25 cellular contexts compared by ENCODE assay signal in genomic region chr22:20786048-20786447, GRCh38. TPM values are rescaled to one million over a fixed set of nuclear protein-coding genes. Genes with fewer than 3 reads are reported as not detected.
"Had no signal": no experiment of that assay in that cellular context is flagged by ENCODE, and none has a peak within 500 bp of the region (broad histone marks: within the 10 kb centered on the region; RNA-seq: fewer than 3 reads in every experiment).

No MANE protein-coding gene starts in this region.

- H3K4me3 Mint-ChIP-seq: activated CD8-positive, alpha-beta T cell treated with anti-CD3 and anti-CD28 coated beads, Interleukin-2, amount 10 ng/mL, durations not matched to agents 7 days and 5 days; activated naive CD8-positive, alpha-beta T cell treated with anti-CD3 and anti-CD28 coated beads, Interleukin-2, amount 50 U/mL, for 24 hours; activated T-cell treated with anti-CD3 and anti-CD28 coated beads, Interleukin-2, amount 50 U/mL, for 24 hours; brain; T-cell had no signal

- H3K9me3 Mint-ChIP-seq: activated naive CD4-positive, alpha-beta T cell treated with anti-CD3 and anti-CD28 coated beads, Interleukin-2, amount 50 U/mL, for 72 hours; activated naive CD8-positive, alpha-beta T cell treated with anti-CD3 and anti-CD28 coated beads, Interleukin-2, amount 50 U/mL, for 24 hours; activated T-cell treated with anti-CD3 and anti-CD28 coated beads, Interleukin-2, amount 50 U/mL, for 24 hours; brain; T-cell had no signal

- ATAC-seq: activated CD8-positive, alpha-beta T cell treated with anti-CD3 and anti-CD28 coated beads, Interleukin-2, amount 10 ng/mL, durations not matched to agents 7 days and 5 days; activated naive CD4-positive, alpha-beta T cell treated with anti-CD3 and anti-CD28 coated beads, Interleukin-2, amount 50 U/mL, for 72 hours; activated naive CD8-positive, alpha-beta T cell treated with anti-CD3 and anti-CD28 coated beads, Interleukin-2, amount 50 U/mL, for 24 hours; PC-3; T-cell had no signal

- H3K4me3 ChIP-seq: SK-N-MC had no signal

- DNase-seq: activated CD4-positive, alpha-beta T cell treated with anti-CD3 and anti-CD28 coated beads for 48 hours; activated CD4-positive, alpha-beta T cell treated with anti-CD3 and anti-CD28 coated beads, Interleukin-2, amount 50 U/mL, for 4 hours; activated CD8-positive, alpha-beta memory T cell treated with anti-CD3 and anti-CD28 coated beads, Interleukin-2, amount 50 U/mL, for 48 hours; activated CD8-positive, alpha-beta T cell treated with anti-CD3 and anti-CD28 coated beads, Interleukin-2, amount 10 ng/mL, durations not matched to agents 7 days and 5 days; activated effector memory CD4-positive, alpha-beta T cell treated with anti-CD3 and anti-CD28 coated beads, Interleukin-2, amount 50 U/mL, for 16 hours; activated naive CD4-positive, alpha-beta T cell treated with Interleukin-2 at 50 U/mL for 16 hours; activated naive CD8-positive, alpha-beta T cell treated with anti-CD3 and anti-CD28 coated beads, Interleukin-2, amount 50 U/mL, for 24 hours; activated T-cell treated with anti-CD3 and anti-CD28 coated beads, Interleukin-2, amount 50 U/mL, for 24 hours; amygdala; Kasumi-1; KBM-7; NCI-H1105 treated with DMSO at 0.1 percent for 48 hours; NCI-H1436 treated with DMSO at 0.1 percent for 48 hours; NCI-H187; NCI-H2081; NCI-H446; PC-3; SIG-M5; T-cell; T-helper 2 cell; WERI-Rb-1 had no signal

- H3K4me1 Mint-ChIP-seq: brain had no signal

- H3K27ac Mint-ChIP-seq: activated CD8-positive, alpha-beta T cell treated with anti-CD3 and anti-CD28 coated beads, Interleukin-2, amount 10 ng/mL, durations not matched to agents 7 days and 5 days; activated naive CD4-positive, alpha-beta T cell treated with anti-CD3 and anti-CD28 coated beads, Interleukin-2, amount 50 U/mL, for 72 hours; activated naive CD8-positive, alpha-beta T cell treated with anti-CD3 and anti-CD28 coated beads, Interleukin-2, amount 50 U/mL, for 24 hours had no signal

- H3K27me3 Mint-ChIP-seq: activated naive CD8-positive, alpha-beta T cell treated with anti-CD3 and anti-CD28 coated beads, Interleukin-2, amount 50 U/mL, for 24 hours; activated T-cell treated with anti-CD3 and anti-CD28 coated beads, Interleukin-2, amount 50 U/mL, for 24 hours; T-cell had no signal

- H3K27ac ChIP-seq: SK-N-MC, WERI-Rb-1 had no signal

RNA-seq across cellular contexts. Expression of gene SERPIND1, which starts 12.1 kb away (rescaled TPM):
- total RNA-seq: activated CD8-positive, alpha-beta T cell treated with anti-CD3 and anti-CD28 coated beads, Interleukin-2, amount 10 ng/mL, durations not matched to agents 7 days and 5 days; activated naive CD4-positive, alpha-beta T cell treated with anti-CD3 and anti-CD28 coated beads, Interleukin-2, amount 50 U/mL, for 72 hours; astrocyte had no signal
